Comparison of ENCODE assay signal across 14 cellular contexts in the genomic region with DNA sequence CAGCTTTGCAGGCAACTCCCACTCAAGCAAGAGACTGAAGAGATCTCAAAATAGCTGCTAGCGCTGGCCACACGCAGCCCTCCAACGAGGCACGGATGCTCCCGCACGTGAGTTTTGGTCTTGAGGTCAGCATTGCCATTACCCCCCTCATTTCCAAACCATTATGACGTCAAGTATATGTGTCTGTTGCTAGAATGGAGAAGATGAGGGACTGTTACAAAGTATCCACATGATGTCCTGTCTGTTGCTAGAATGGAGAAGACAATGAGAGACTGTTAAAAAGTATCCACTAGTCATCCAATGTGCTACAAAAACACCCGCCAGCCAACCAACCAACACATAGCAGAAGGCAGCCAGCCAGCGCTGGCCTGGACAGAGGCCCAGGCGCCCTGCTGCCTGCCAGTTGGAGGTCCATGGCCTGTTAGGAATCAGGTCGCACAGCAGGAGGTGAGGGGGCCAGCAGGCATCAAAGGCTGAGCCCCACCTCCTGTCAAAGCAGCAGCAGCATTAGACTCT. TPM values are rescaled to one million over a fixed set of nuclear protein-coding genes. Genes with fewer than 3 reads are reported as not detected.
A peak's percentile ranks its signal among the peaks of the same experiment; 100 is the strongest.
DNase-seq lines count a peak whose midpoint lies in the region; ATAC-seq and TF ChIP-seq lines count a peak whose summit lies in the region.
"Had no signal": no experiment of that assay in that cellular context is flagged by ENCODE, and none has a peak within 500 bp of the region (broad histone marks: within the 10 kb centered on the region; RNA-seq: fewer than 3 reads in every experiment).

No MANE protein-coding gene starts in this region.

- no peak overlapping the region for H3K27ac Mint-ChIP-seq in Calu3 (ENCODE audit: unreplicated experiment)
- H3K27ac Mint-ChIP-seq: activated B cell treated with CpG ODN at 0.5 μM for 24 hours had no signal

- H3K36me3 Mint-ChIP-seq in Calu3 (ENCODE audit: insufficient read depth, unreplicated experiment) = peaks cover 25% of the 10 kb centered on the region

- H3K36me3 ChIP-seq in GM23248 (ENCODE audit: low read depth) (no peaks in the 10 kb centered on the region), heart left ventricle (peaks cover 0 to 68% (median 20%) of the 10 kb centered on the region in 9 donors), WERI-Rb-1 (no peaks in the 10 kb centered on the region)

- H3K27me3 Mint-ChIP-seq in Calu3 (ENCODE audit: unreplicated experiment) = no peaks in the 10 kb centered on the region
- H3K27me3 Mint-ChIP-seq: activated B cell treated with CpG ODN at 0.5 μM for 24 hours; activated T-cell treated with anti-CD3 and anti-CD28 coated beads, Interleukin-2, amount 50 U/mL, for 24 hours; brain had no signal

- peak overlapping the region; percentile 23; the same call in 1 of the 2 replicates for H3K9ac ChIP-seq in GM23248

- H3K4me1 ChIP-seq in GM23248 (ENCODE audit: insufficient read depth) = 0 out of 2 replicates have a peak, but pooled peaks cover 6% of the 10 kb centered on the region
- H3K4me1 ChIP-seq in heart left ventricle = peaks cover 0 to 16% (median 6%) of the 10 kb centered on the region in 12 donors
- H3K4me1 ChIP-seq: Caco-2, suprapubic skin had no signal

- no peaks in the 10 kb centered on the region for H3K79me2 ChIP-seq in GM23248 (ENCODE audit: insufficient read depth)

- H3K4me2 ChIP-seq in GM23248 (ENCODE audit: unreplicated experiment) = no peak overlapping the region

- DNase-seq in GM23248 = peak; percentile 56
- DNase-seq in amygdala (lab: John Stamatoyannopoulos, UW) = peak in 53 of 56 donors; percentile 14 to 89 (median 69)
- peak in 4 of 5 donors; percentile 31 to 58 (median 44) for DNase-seq in heart left ventricle
- peak; percentile 87 for DNase-seq in putamen (ENCODE audit: low spot score)
- no peak for DNase-seq in Calu3
- DNase-seq in posterior vena cava (ENCODE audit: low spot score) = no peak
- no peak for DNase-seq in WERI-Rb-1
- DNase-seq: activated B cell treated with CpG ODN at 0.5 μM for 24 hours; activated T-cell treated with anti-CD3 and anti-CD28 coated beads, Interleukin-2, amount 50 U/mL, for 24 hours; Caco-2; NCI-H2029 had no signal

- in situ Hi-C loops in GM23248 (cut with MboI) = no loop called here

- H3K9me3 ChIP-seq in GM23248 (ENCODE audit: low read depth) (no peaks in the 10 kb centered on the region), heart left ventricle (no peaks in the 10 kb centered on the region), WERI-Rb-1 (ENCODE audit: severe bottlenecking) (no peaks in the 10 kb centered on the region)
- H3K9me3 ChIP-seq: Caco-2, suprapubic skin had no signal

- no peaks in the 10 kb centered on the region for H3K9me2 ChIP-seq in GM23248 (ENCODE audit: insufficient read depth)

- H3F3A ChIP-seq in GM23248 (ENCODE audit: insufficient read depth) = no peaks in the 10 kb centered on the region

- BruUV-seq in Calu3 (replicated peaks; lab: Mats Ljungman, UMichigan) = no TSS peak

- H2AFZ ChIP-seq in GM23248 = no peak overlapping the region

- H3K4me1 Mint-ChIP-seq in Calu3 (ENCODE audit: low read depth, unreplicated experiment) = no peaks in the 10 kb centered on the region
- H3K4me1 Mint-ChIP-seq: activated B cell treated with CpG ODN at 0.5 μM for 24 hours had no signal

- ATAC-seq in heart left ventricle = peak; percentile 57 to 88 (median 86)

- H3K27ac ChIP-seq in GM23248 (peak overlapping the region; percentile 32; the same call in 1 of the 2 replicates), heart left ventricle (peak overlapping the region in 2 of 12 donors; percentile 8 to 49), WERI-Rb-1 (no peak overlapping the region)
- H3K27ac ChIP-seq: SK-N-MC, suprapubic skin had no signal

- no peaks in the 10 kb centered on the region for H3K27me3 ChIP-seq in GM23248 (replicated peaks; ENCODE audit: insufficient read depth)
- H3K27me3 ChIP-seq in heart left ventricle = no peaks in the 10 kb centered on the region
- no peaks in the 10 kb centered on the region for H3K27me3 ChIP-seq in WERI-Rb-1 (ENCODE audit: insufficient read depth, low read depth, severe bottlenecking)
- H3K27me3 ChIP-seq: suprapubic skin had no signal

- H3K4me3 Mint-ChIP-seq in Calu3 (ENCODE audit: low read depth, unreplicated experiment) = no peak overlapping the region
- H3K4me3 Mint-ChIP-seq: activated B cell treated with CpG ODN at 0.5 μM for 24 hours; activated T-cell treated with anti-CD3 and anti-CD28 coated beads, Interleukin-2, amount 50 U/mL, for 24 hours; brain had no signal

- intact Hi-C loops in heart left ventricle (cut with DNase I) (no loop called here), Calu3 (cut with micrococcal nuclease; ENCODE audit: unreplicated experiment) (no loop called here), posterior vena cava (cut with DNase I) (no loop called here)

- TF ChIP-seq CTCF in heart left ventricle (IDR thresholded peaks at IDR 0.05) (no peak), Calu3 (IDR thresholded peaks at IDR 0.05; ENCODE audit: unreplicated experiment) (no peak), WERI-Rb-1 (IDR thresholded peaks at IDR 0.05; ENCODE audit: low read depth, low read length) (no peak)

- no peak for TF ChIP-seq POLR2A in heart left ventricle (IDR thresholded peaks at IDR 0.05)

- H4K20me1 ChIP-seq in GM23248 (ENCODE audit: insufficient read depth) = no peaks in the 10 kb centered on the region

- CTCF ChIA-PET in Calu3 (lab: Charles Lee) = no interaction called here

- H3K4me3 ChIP-seq in GM23248 (no peak overlapping the region), heart left ventricle (no peak overlapping the region), WERI-Rb-1 (ENCODE audit: low read depth, low read length) (no peak overlapping the region)
- H3K4me3 ChIP-seq: SK-N-MC, suprapubic skin had no signal

- WGBS in GM23248 (ENCODE audit: low coverage in 1 of 2, low lambda C conversion rate in 2 of 2, missing lambda C conversion rate in 2 of 2), 2 experiments = 40% methylated on average over 11 of the region's 11 CpGs
- WGBS in heart left ventricle, 4 donors = 64 to 72% (median 70%) methylated on average over 8 to 11 of the region's 11 CpGs

- no peaks in the 10 kb centered on the region for H3K9me3 Mint-ChIP-seq in Calu3 (ENCODE audit: low read depth, unreplicated experiment)
- H3K9me3 Mint-ChIP-seq: activated B cell treated with CpG ODN at 0.5 μM for 24 hours; activated T-cell treated with anti-CD3 and anti-CD28 coated beads, Interleukin-2, amount 50 U/mL, for 24 hours had no signal

RNA-seq across cellular contexts. Expression of gene KLHDC4, which starts 24.8 kb away (rescaled TPM):
- 9.4 and 19.6 TPM in 2 replicates for total RNA-seq in GM23248 (2014; rRNA removed; shearing (Covaris generic))
- polyA plus RNA-seq in GM23248 (2016; fragmentation: Nextera tagmentation; extraction: Ambion mirVana) (8.8 and 12.3 TPM in 2 replicates), heart left ventricle (10 to 100 TPM; 17.8 to 20.5 TPM)
- total RNA-seq in heart left ventricle (10 to 100 TPM in 8 of 9 donors, 1 to 10 TPM in 1; 6.8 to 19.2 (median 13.7) TPM), Calu3 (2022) (106 and 109 TPM in 2 replicates), posterior vena cava (10 to 100 TPM; 19.8 to 21.9 TPM)

Comparison
In these comparisons a context has a peak if more than half of its experiments do, and no peak if none do; other contexts are left out.
1. DNase-seq: peak in GM23248 (single experiment), amygdala (53 of 56), heart left ventricle (4 of 5) and putamen (single experiment); none in Calu3 (single experiment), posterior vena cava (single experiment) and WERI-Rb-1 (single experiment).